Comparison of ENCODE assay signal across 9 cellular contexts in the genomic region with DNA sequence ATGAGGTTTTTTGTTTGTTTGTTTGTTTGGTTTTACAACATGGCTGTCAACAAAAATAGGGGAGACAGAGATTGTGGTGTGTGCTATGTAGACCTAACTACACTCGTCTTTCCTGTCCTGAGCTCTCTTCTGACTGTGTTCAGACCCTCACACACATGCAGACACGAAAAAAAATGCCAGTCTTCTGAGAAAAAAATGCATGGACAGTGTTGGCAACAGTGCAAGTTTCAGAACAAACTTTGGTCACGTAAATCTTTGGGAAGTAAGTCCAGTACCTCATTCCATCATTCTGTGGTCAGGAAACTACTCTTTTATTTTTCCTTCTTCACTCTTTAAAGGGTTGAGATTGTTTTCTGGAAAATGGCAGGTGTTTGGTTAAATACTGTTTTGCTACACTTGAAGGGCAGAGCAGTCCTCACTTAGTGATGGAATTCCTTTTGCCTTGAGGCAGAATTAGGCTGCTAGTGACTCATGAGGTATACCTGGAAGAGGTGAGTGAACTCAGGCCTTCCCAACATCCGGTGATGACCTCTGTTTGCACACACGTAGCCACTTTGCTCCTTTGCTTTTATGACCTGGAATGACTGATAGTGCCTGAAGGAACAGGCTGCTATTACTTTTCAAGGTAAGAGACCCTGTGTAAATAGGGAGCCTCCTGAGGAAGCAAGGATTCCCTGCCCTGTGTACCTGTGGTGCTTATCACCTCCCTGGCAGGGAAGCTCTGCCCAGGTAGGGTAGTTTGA.
A peak's percentile ranks its signal among the peaks of the same experiment; 100 is the strongest.
DNase-seq lines count a peak whose midpoint lies in the region; ATAC-seq and TF ChIP-seq lines count a peak whose summit lies in the region.
"Had no signal": no experiment of that assay in that cellular context is flagged by ENCODE, and none has a peak within 500 bp of the region (broad histone marks: within the 10 kb centered on the region; RNA-seq: fewer than 3 reads in every experiment).

No MANE protein-coding gene starts in this region.

- H3K9ac ChIP-seq in mammary epithelial cell (ENCODE audit: insufficient read depth, low read length) (peak overlapping the region; percentile 39), neural progenitor cell (no peak overlapping the region)

- intact Hi-C loops in mammary epithelial cell (cut with micrococcal nuclease) = no loop called here

- peak overlapping the region; percentile 73 for H3K4me2 ChIP-seq in mammary epithelial cell (ENCODE audit: insufficient read depth, low read depth, low read length)
- H3K4me2 ChIP-seq in neural progenitor cell = peak overlapping the region; percentile 12

- H2AFZ ChIP-seq in mammary epithelial cell (ENCODE audit: low read depth, low read length) = no peak overlapping the region
- H2AFZ ChIP-seq in neural progenitor cell (replicated peaks) = no peak overlapping the region

- H3K27me3 ChIP-seq in mammary epithelial cell (ENCODE audit: insufficient read depth, low read length) (no peaks in the 10 kb centered on the region), neural progenitor cell (no peaks in the 10 kb centered on the region)
- H3K27me3 ChIP-seq: MG63 had no signal

- dilution Hi-C loops in mammary epithelial cell (cut with HindIII; ENCODE audit: low sequenced_read_pairs) = loop anchor here (5.0 kb wide), 1 partner anchor 58 kb away; no protein-coding TSS in a partner anchor

- H3K79me2 ChIP-seq in mammary epithelial cell (ENCODE audit: insufficient read depth, low read length) (peaks cover 69% of the 10 kb centered on the region), neural progenitor cell (ENCODE audit: low read depth) (peaks cover 36% of the 10 kb centered on the region)

- no peaks in the 10 kb centered on the region for H3K9me3 Mint-ChIP-seq in neural progenitor cell

- CTCF ChIA-PET in mammary epithelial cell (lab: Charles Lee; ENCODE audit: low non-redundant PET) = interaction anchor here (1.2 kb wide), 1 partner anchor 61 kb away, joined by 3 read pairs; no protein-coding TSS in a partner anchor

- H3K4me3 Mint-ChIP-seq in neural progenitor cell = no peak overlapping the region

- no peak overlapping the region for H3K4me3 ChIP-seq in mammary epithelial cell (replicated peaks in 1 of 3; ENCODE audit: insufficient read depth in 1 of 3, low read depth in 2 of 3, low read length in 3 of 3)
- no peak overlapping the region for H3K4me3 ChIP-seq in neural progenitor cell
- H3K4me3 ChIP-seq: MG63 had no signal

- H3K27me3 Mint-ChIP-seq in neural progenitor cell (ENCODE audit: insufficient read depth, low read depth) = peaks cover 5% of the 10 kb centered on the region

- peaks cover 9% of the 10 kb centered on the region for H3K4me1 Mint-ChIP-seq in neural progenitor cell

- BruUV-seq in mammary epithelial cell (replicated peaks; lab: Mats Ljungman, UMichigan) = TSS peak; percentile 94

- peaks cover 5% of the 10 kb centered on the region for H3K36me3 Mint-ChIP-seq in neural progenitor cell

- TF ChIP-seq CTCF in mammary epithelial cell (conservative IDR thresholded peaks at IDR 0.05 in 1 of 2, IDR thresholded peaks at IDR 0.05 in 1 of 2; ENCODE audit: extremely low read depth in 1 of 2, insufficient read depth in 1 of 2, low read depth in 1 of 2, low read length in 2 of 2) (no peak), neural progenitor cell (IDR thresholded peaks at IDR 0.05) (no peak)

- ATAC-seq in HG03097 (IDR thresholded peaks at IDR 0.05; ENCODE audit: low FRiP score, unreplicated experiment) = no peak
- no peak for ATAC-seq in HG02798 (IDR thresholded peaks at IDR 0.05; ENCODE audit: poor library complexity, unreplicated experiment)

- no peaks in the 10 kb centered on the region for H4K20me1 ChIP-seq in mammary epithelial cell (ENCODE audit: insufficient read depth, low read length)
- H4K20me1 ChIP-seq in neural progenitor cell (ENCODE audit: low read depth) = peaks cover 7% of the 10 kb centered on the region

- peaks cover under 1% of the 10 kb centered on the region for H3F3A ChIP-seq in neural progenitor cell (ENCODE audit: low read depth)

- H3K4me1 ChIP-seq in mammary epithelial cell (ENCODE audit: insufficient read depth, low read length) (peaks cover 52% of the 10 kb centered on the region), neural progenitor cell (peaks cover 12% of the 10 kb centered on the region)

- in situ Hi-C loops in mammary epithelial cell (cut with MboI; ENCODE audit: low sequenced_read_pairs in 2 of 2) = no loop called here

- no peaks in the 10 kb centered on the region for H3K9me3 ChIP-seq in KOPT-K1 (ENCODE audit: insufficient read depth, low read length, poor library complexity, severe bottlenecking)
- H3K9me3 ChIP-seq in mammary epithelial cell (replicated peaks; ENCODE audit: insufficient read depth, low read length) = no peaks in the 10 kb centered on the region
- H3K9me3 ChIP-seq in neural progenitor cell (ENCODE audit: low read depth) = no peaks in the 10 kb centered on the region
- H3K9me3 ChIP-seq: MG63 had no signal

- H3K27ac ChIP-seq in KOPT-K1 (ENCODE audit: low read depth, low read length, poor library complexity, severe bottlenecking) (peak overlapping the region; percentile 95), mammary epithelial cell (ENCODE audit: insufficient read depth, low read depth, low read length) (peak overlapping the region; percentile 82), neural progenitor cell (no peak overlapping the region)

- 37% methylated on average over 5 of the region's 5 CpGs for WGBS in mammary epithelial cell (ENCODE audit: low coverage, missing lambda C conversion rate)

- no peak overlapping the region for H3K27ac Mint-ChIP-seq in neural progenitor cell

- peaks cover 33% of the 10 kb centered on the region for H3K36me3 ChIP-seq in KOPT-K1 (ENCODE audit: insufficient read depth, low read length)
- H3K36me3 ChIP-seq in mammary epithelial cell (ENCODE audit: insufficient read depth, low read length) = peaks cover 2% of the 10 kb centered on the region
- H3K36me3 ChIP-seq in neural progenitor cell = no peaks in the 10 kb centered on the region
- H3K36me3 ChIP-seq: MG63 had no signal

- DNase-seq in EL (peak; percentile 24), mammary epithelial cell (peak; percentile 89), neural progenitor cell (ENCODE audit: low spot score) (no peak), NCI-H1417 treated with DMSO at 0.1 percent for 48 hours (lab: John Stamatoyannopoulos, UW) (no peak), NCI-H1417 (lab: John Stamatoyannopoulos, UW) (no peak)
- DNase-seq: MG63 had no signal

Comparison
In these comparisons a context has a peak if more than half of its experiments do, and no peak if none do; other contexts are left out.
1. DNase-seq: peak in EL (single experiment) and mammary epithelial cell (single experiment); none in neural progenitor cell (single experiment), NCI-H1417 treated with DMSO at 0.1 percent for 48 hours (single experiment) and NCI-H1417 (0 of 3).